Comparison of ENCODE assay signal across 7 cellular contexts in the genomic region with DNA sequence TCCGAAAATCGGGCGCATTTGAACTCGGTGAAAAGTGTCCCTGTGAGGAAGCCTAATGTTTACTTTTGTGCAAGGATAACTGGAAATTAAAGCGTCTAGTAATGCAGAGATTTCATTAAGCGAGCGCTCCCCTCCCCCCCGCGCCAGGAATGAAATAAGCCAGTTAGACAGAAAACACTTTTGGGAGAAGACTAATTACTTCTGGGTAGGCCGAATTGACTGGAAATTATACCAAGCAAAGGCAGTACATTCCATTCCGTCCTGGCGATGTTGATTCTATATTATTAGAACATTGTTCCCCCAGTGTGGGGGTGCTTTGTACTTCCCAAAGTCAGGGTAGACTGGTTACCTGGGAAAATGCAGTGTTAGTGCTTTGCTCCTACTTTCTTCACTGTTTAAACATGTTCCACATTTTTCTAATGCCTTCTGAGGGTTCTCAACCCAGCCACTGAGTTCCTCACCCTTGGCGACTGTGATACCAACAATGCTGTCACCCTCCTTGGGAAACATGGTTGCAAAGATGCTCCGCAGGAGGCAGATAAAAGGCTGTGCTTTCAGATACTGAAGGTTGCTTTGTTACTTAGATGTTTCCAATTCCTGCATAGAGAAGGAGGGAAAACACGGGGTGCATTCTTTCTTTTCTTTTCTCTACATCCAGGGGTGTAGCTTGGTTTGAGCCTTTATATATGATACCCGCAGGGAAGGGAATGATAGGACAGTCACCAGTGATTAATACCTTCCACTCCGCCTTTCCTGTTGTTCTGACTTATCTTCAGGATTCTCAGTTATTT. TPM values are rescaled to one million over a fixed set of nuclear protein-coding genes. Genes with fewer than 3 reads are reported as not detected.
DNase-seq lines count a peak whose midpoint lies in the region; ATAC-seq, FAIRE-seq and TF ChIP-seq lines count a peak whose summit lies in the region.

No MANE protein-coding gene starts in this region.

- H3K36me3 ChIP-seq in HUES64 (ENCODE audit: insufficient read depth, low read length) = peaks cover 33% of the 10 kb centered on the region
- H3K36me3 ChIP-seq in astrocyte (ENCODE audit: insufficient read depth, low read length) = no peaks in the 10 kb centered on the region

- peaks cover 50% of the 10 kb centered on the region for H3K4me1 ChIP-seq in HUES64 (ENCODE audit: insufficient read depth, low read length)
- peaks cover 18% of the 10 kb centered on the region for H3K4me1 ChIP-seq in astrocyte (ENCODE audit: insufficient read depth, low read length)

- peak; percentile 55 for FAIRE-seq in astrocyte (lab: Jason Lieb, UNC)

- DNase-seq in astrocyte (ENCODE audit: low read depth) (peak; percentile 71), iPS-NIHi7 (ENCODE audit: extremely low spot score) (peak; percentile 47), GM20000 (ENCODE audit: low spot score) (no peak), posterior cingulate gyrus (no peak)
- no peak for DNase-seq in stimulated activated naive B cell treated with anti-CD40 and anti-IgM and Interleukin-4, amounts not matched to agents 10 μg/mL and 1 μg/mL and 100 μg/mL, for 72 hours

- H3K4me2 ChIP-seq in astrocyte (ENCODE audit: low read length) = peak overlapping the region; percentile 86

- TF ChIP-seq CTCF in astrocyte (IDR thresholded peaks at IDR 0.05; ENCODE audit: insufficient read depth, low read depth, low read length) (no peak), GM20000 (IDR thresholded peaks at IDR 0.05; ENCODE audit: extremely low read depth, missing control alignments) (no peak)

- intact Hi-C loops in posterior cingulate gyrus (cut with DNase I) = loop anchor here (10.0 kb wide), 1 partner anchor 937 kb away; no protein-coding TSS in a partner anchor

- H3K9me3 Mint-ChIP-seq in astrocyte (ENCODE audit: unreplicated experiment) = no peaks in the 10 kb centered on the region
- no peaks in the 10 kb centered on the region for H3K9me3 Mint-ChIP-seq in stimulated activated naive B cell treated with anti-CD40 and anti-IgM and Interleukin-4, amounts not matched to agents 10 μg/mL and 1 μg/mL and 100 μg/mL, for 72 hours

- no peaks in the 10 kb centered on the region for H3K9me3 ChIP-seq in HUES64 (ENCODE audit: insufficient read depth, low read depth, low read length)
- no peaks in the 10 kb centered on the region for H3K9me3 ChIP-seq in astrocyte (ENCODE audit: insufficient read depth, low read depth, low read length)

- no peaks in the 10 kb centered on the region for H3K27me3 Mint-ChIP-seq in astrocyte (ENCODE audit: low read depth, unreplicated experiment)
- H3K27me3 Mint-ChIP-seq in stimulated activated naive B cell treated with anti-CD40 and anti-IgM and Interleukin-4, amounts not matched to agents 10 μg/mL and 1 μg/mL and 100 μg/mL, for 72 hours = peaks cover 34 to 49% of the 10 kb centered on the region in 2 donors

- H3K27ac Mint-ChIP-seq in astrocyte (ENCODE audit: unreplicated experiment) = peak overlapping the region; percentile 97
- no peak overlapping the region for H3K27ac Mint-ChIP-seq in stimulated activated naive B cell treated with anti-CD40 and anti-IgM and Interleukin-4, amounts not matched to agents 10 μg/mL and 1 μg/mL and 100 μg/mL, for 72 hours

- peaks cover 32% of the 10 kb centered on the region for H3K4me1 Mint-ChIP-seq in astrocyte (ENCODE audit: low read depth, unreplicated experiment)
- peaks cover 6 to 21% of the 10 kb centered on the region in 2 donors for H3K4me1 Mint-ChIP-seq in stimulated activated naive B cell treated with anti-CD40 and anti-IgM and Interleukin-4, amounts not matched to agents 10 μg/mL and 1 μg/mL and 100 μg/mL, for 72 hours

- 0% methylated on average over 15 of the region's 17 CpGs for WGBS in HUES64

- H3K4me3 ChIP-seq in HUES64 (ENCODE audit: low read length) = peak overlapping the region; percentile 99
- H3K4me3 ChIP-seq in astrocyte (ENCODE audit: insufficient read depth, low read depth, low read length) = peak overlapping the region; percentile 99

- H3K4me3 Mint-ChIP-seq in astrocyte (ENCODE audit: unreplicated experiment) = peak overlapping the region; percentile 100
- peak overlapping the region; percentile 64 to 85 for H3K4me3 Mint-ChIP-seq in stimulated activated naive B cell treated with anti-CD40 and anti-IgM and Interleukin-4, amounts not matched to agents 10 μg/mL and 1 μg/mL and 100 μg/mL, for 72 hours

- no peak for ATAC-seq in stimulated activated naive B cell treated with anti-CD40 and anti-IgM and Interleukin-4, amounts not matched to agents 10 μg/mL and 1 μg/mL and 100 μg/mL, for 72 hours (replicated peaks)
- no peak for ATAC-seq in GM19395 (IDR thresholded peaks at IDR 0.05; ENCODE audit: unreplicated experiment)

- no peaks in the 10 kb centered on the region for H3K36me3 Mint-ChIP-seq in astrocyte (ENCODE audit: low read depth, unreplicated experiment)
- no peaks in the 10 kb centered on the region for H3K36me3 Mint-ChIP-seq in stimulated activated naive B cell treated with anti-CD40 and anti-IgM and Interleukin-4, amounts not matched to agents 10 μg/mL and 1 μg/mL and 100 μg/mL, for 72 hours

- H2AFZ ChIP-seq in astrocyte (ENCODE audit: low read depth, low read length) = no peak overlapping the region

- peaks cover 82% of the 10 kb centered on the region for H3K79me2 ChIP-seq in astrocyte (ENCODE audit: insufficient read depth, low read length)

- H3K27ac ChIP-seq in HUES64 (ENCODE audit: low read depth, low read length) = peak overlapping the region; percentile 99
- peak overlapping the region; percentile 97 for H3K27ac ChIP-seq in astrocyte (ENCODE audit: low read depth, low read length)

- no peaks in the 10 kb centered on the region for H3K27me3 ChIP-seq in HUES64 (ENCODE audit: insufficient read depth, low read length)
- no peaks in the 10 kb centered on the region for H3K27me3 ChIP-seq in astrocyte (ENCODE audit: insufficient read depth, low read length)

- H3K9ac ChIP-seq in HUES64 (ENCODE audit: low read depth, low read length) (peak overlapping the region; percentile 100), astrocyte (ENCODE audit: low read length) (peak overlapping the region; percentile 99)

- H4K20me1 ChIP-seq in astrocyte (ENCODE audit: insufficient read depth, low read length) = peaks cover 38% of the 10 kb centered on the region

RNA-seq across cellular contexts. Expression of a gene that starts 2.6 kb away (rescaled TPM):
- 665 TPM for polyA plus RNA-seq in HUES64 (2013, experiment 1 of 2)
- 644 TPM for polyA plus RNA-seq in HUES64 (2013, experiment 2 of 2)
- 433 and 443 TPM in 2 replicates for total RNA-seq in astrocyte

Comparison
In these comparisons a context has a peak if more than half of its experiments do, and no peak if none do; other contexts are left out.
1. DNase-seq: peak in astrocyte (single experiment) and iPS-NIHi7 (single experiment); none in stimulated activated naive B cell treated with anti-CD40 and anti-IgM and Interleukin-4, amounts not matched to agents 10 μg/mL and 1 μg/mL and 100 μg/mL, for 72 hours (single experiment), GM20000 (single experiment) and posterior cingulate gyrus (0 of 10).